Comparison of ENCODE assay signal across 19 cellular contexts in the genomic region with DNA sequence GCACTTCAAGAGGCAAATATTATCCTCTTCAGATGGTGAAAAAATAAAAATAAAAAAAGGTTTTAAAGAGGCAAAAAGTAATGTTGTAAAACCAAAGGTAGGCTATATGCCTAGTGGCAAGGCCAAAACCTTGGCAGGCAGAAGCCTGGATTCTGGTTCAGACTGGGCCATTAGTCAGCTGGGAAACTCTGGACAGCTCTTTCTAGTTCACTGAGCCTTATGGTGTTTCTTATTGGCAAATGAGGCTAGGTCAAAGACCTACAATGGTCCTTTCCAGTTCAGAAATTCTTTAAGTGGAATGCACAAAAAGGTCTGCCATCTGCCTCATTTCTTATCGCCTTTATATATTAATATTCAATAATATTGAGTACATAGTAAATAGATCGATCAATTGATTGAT. TPM values are rescaled to one million over a fixed set of nuclear protein-coding genes. Genes with fewer than 3 reads are reported as not detected.
DNase-seq lines count a peak whose midpoint lies in the region; ATAC-seq and TF ChIP-seq lines count a peak whose summit lies in the region.
"Had no signal": no experiment of that assay in that cellular context is flagged by ENCODE, and none has a peak within 500 bp of the region (broad histone marks: within the 10 kb centered on the region; RNA-seq: fewer than 3 reads in every experiment).

No MANE protein-coding gene starts in this region.

- TF ChIP-seq RAD21 in SK-N-SH (IDR thresholded peaks at IDR 0.05; ENCODE audit: low read length): no peak

- intact Hi-C loops in posterior vena cava (cut with DNase I): no loop called here

- TF ChIP-seq CTCF in SK-N-SH (IDR thresholded peaks at IDR 0.05): no peak

- TF ChIP-seq EP300 in SK-N-SH (IDR thresholded peaks at IDR 0.05; ENCODE audit: borderline replicate concordance in 1 of 2, low read depth in 1 of 2, low read length in 1 of 2): no peak

- H3K9ac ChIP-seq in SK-N-SH: no peak overlapping the region
- H3K9ac ChIP-seq: BLaER1 had no signal

- no peak overlapping the region for H3K4me3 ChIP-seq in SK-N-SH (ENCODE audit: low read depth in 2 of 2, low read length in 1 of 2)
- H3K4me3 ChIP-seq: BLaER1 had no signal

- no peaks in the 10 kb centered on the region for H3K27me3 ChIP-seq in SK-N-SH (ENCODE audit: insufficient read depth)
- H3K27me3 ChIP-seq: BE2C, BLaER1 had no signal

- no peaks in the 10 kb centered on the region for H3K79me2 ChIP-seq in SK-N-SH (ENCODE audit: insufficient read depth)

- DNase-seq in SK-N-SH: no peak
- DNase-seq in M059J (ENCODE audit: low read depth): peak; percentile 15
- DNase-seq in renal cortical epithelial cell (ENCODE audit: low read depth): peak; percentile 58
- DNase-seq in posterior vena cava (ENCODE audit: low spot score): no peak
- no peak for DNase-seq in SW480 (ENCODE audit: low spot score)
- DNase-seq: 8988T; ACHN; BE2C; C1 segment of cervical spinal cord; Caco-2; Calu3; CD4-positive, CD25-positive, alpha-beta regulatory T cell; CD8-positive, alpha-beta T cell; DMS79 treated with DMSO at 0.1 percent for 48 hours; GF-D8 had no signal

- 74% methylated on average over 2 of the region's 2 CpGs for WGBS in SK-N-SH (ENCODE audit: low lambda C conversion rate)

- H2AFZ ChIP-seq in SK-N-SH (ENCODE audit: low read depth): no peak overlapping the region

- H3K9me3 ChIP-seq in SK-N-SH: no peaks in the 10 kb centered on the region
- H3K9me3 ChIP-seq: BE2C, BLaER1, Caco-2 had no signal

- ATAC-seq in SK-N-SH treated with all-trans-retinoic acid at 6 μM for 48 hours: no peak
- ATAC-seq: CD8-positive, alpha-beta T cell had no signal

- no peaks in the 10 kb centered on the region for H4K20me1 ChIP-seq in SK-N-SH (ENCODE audit: insufficient read depth)
- H4K20me1 ChIP-seq: BLaER1 had no signal

- H3K36me3 ChIP-seq in SK-N-SH (replicated peaks in 1 of 2; ENCODE audit: control insufficient read depth in 1 of 2, insufficient read depth in 2 of 2, low read length in 1 of 2): no peaks in the 10 kb centered on the region
- H3K36me3 ChIP-seq: BLaER1 had no signal

- POLR2A ChIA-PET in SK-N-SH (lab: Yijun Ruan, JAX): no interaction called here

- H3K27ac ChIP-seq in SK-N-SH (ENCODE audit: low read depth in 2 of 2, low read length in 1 of 2): no peak overlapping the region
- H3K27ac ChIP-seq: BLaER1 had no signal

- H3K9me2 ChIP-seq in SK-N-SH: no peaks in the 10 kb centered on the region

- CTCF ChIA-PET in SK-N-SH (lab: Yijun Ruan, JAX): interaction anchor here (1.0 to 2.3 kb wide), 3 partner anchors 16 to 713 kb away, joined by 4 to 6 read pairs (median 5); no protein-coding TSS in a partner anchor

- no peaks in the 10 kb centered on the region for H3K4me1 ChIP-seq in SK-N-SH (ENCODE audit: control insufficient read depth in 1 of 2, insufficient read depth in 2 of 2, low read depth in 1 of 2, low read length in 1 of 2)
- H3K4me1 ChIP-seq: BE2C, BLaER1, Caco-2 had no signal

- H3K4me2 ChIP-seq in SK-N-SH: no peak overlapping the region
- H3K4me2 ChIP-seq: BLaER1 had no signal

- no peaks in the 10 kb centered on the region for H3F3A ChIP-seq in SK-N-SH (replicated peaks; ENCODE audit: insufficient read depth)

TF ChIP-seq in SK-N-SH, 30 proteins besides CTCF, POLR2A, EP300 and RAD21:
- no peak for TF ChIP-seq POLR2AphosphoS5 (IDR thresholded peaks at IDR 0.05; ENCODE audit: low read depth, low read length)
- no peak for TF ChIP-seq RFX5 (IDR thresholded peaks at IDR 0.05; ENCODE audit: low read length)
- TF ChIP-seq, protein P1, sequence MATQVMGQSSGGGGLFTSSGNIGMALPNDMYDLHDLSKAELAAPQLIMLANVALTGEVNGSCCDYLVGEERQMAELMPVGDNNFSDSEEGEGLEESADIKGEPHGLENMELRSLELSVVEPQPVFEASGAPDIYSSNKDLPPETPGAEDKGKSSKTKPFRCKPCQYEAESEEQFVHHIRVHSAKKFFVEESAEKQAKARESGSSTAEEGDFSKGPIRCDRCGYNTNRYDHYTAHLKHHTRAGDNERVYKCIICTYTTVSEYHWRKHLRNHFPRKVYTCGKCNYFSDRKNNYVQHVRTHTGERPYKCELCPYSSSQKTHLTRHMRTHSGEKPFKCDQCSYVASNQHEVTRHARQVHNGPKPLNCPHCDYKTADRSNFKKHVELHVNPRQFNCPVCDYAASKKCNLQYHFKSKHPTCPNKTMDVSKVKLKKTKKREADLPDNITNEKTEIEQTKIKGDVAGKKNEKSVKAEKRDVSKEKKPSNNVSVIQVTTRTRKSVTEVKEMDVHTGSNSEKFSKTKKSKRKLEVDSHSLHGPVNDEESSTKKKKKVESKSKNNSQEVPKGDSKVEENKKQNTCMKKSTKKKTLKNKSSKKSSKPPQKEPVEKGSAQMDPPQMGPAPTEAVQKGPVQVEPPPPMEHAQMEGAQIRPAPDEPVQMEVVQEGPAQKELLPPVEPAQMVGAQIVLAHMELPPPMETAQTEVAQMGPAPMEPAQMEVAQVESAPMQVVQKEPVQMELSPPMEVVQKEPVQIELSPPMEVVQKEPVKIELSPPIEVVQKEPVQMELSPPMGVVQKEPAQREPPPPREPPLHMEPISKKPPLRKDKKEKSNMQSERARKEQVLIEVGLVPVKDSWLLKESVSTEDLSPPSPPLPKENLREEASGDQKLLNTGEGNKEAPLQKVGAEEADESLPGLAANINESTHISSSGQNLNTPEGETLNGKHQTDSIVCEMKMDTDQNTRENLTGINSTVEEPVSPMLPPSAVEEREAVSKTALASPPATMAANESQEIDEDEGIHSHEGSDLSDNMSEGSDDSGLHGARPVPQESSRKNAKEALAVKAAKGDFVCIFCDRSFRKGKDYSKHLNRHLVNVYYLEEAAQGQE (IDR thresholded peaks at IDR 0.05; ENCODE audit: low read depth, low read length): peak; percentile 55; the same call in 1 of the 2 replicates

TF ChIP-seq in SK-N-SH treated with all-trans-retinoic acid at 6 μM for 48 hours, 23 proteins besides CTCF, POLR2A, EP300 and RAD21 (continues in another document):
- TF ChIP-seq ZFP3 (CRISPR knock-in tag; IDR thresholded peaks at IDR 0.05) (no peak), RARB (CRISPR knock-in tag; IDR thresholded peaks at IDR 0.05) (no peak), BACH2 (CRISPR knock-in tag; IDR thresholded peaks at IDR 0.05; ENCODE audit: borderline replicate concordance) (no peak), CSDC2 (CRISPR knock-in tag; IDR thresholded peaks at IDR 0.05) (no peak), SNAI2 (CRISPR knock-in tag; IDR thresholded peaks at IDR 0.05) (no peak)
- TF ChIP-seq, protein P2, sequence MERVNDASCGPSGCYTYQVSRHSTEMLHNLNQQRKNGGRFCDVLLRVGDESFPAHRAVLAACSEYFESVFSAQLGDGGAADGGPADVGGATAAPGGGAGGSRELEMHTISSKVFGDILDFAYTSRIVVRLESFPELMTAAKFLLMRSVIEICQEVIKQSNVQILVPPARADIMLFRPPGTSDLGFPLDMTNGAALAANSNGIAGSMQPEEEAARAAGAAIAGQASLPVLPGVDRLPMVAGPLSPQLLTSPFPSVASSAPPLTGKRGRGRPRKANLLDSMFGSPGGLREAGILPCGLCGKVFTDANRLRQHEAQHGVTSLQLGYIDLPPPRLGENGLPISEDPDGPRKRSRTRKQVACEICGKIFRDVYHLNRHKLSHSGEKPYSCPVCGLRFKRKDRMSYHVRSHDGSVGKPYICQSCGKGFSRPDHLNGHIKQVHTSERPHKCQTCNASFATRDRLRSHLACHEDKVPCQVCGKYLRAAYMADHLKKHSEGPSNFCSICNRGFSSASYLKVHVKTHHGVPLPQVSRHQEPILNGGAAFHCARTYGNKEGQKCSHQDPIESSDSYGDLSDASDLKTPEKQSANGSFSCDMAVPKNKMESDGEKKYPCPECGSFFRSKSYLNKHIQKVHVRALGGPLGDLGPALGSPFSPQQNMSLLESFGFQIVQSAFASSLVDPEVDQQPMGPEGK (CRISPR knock-in tag; IDR thresholded peaks at IDR 0.05; ENCODE audit: borderline replicate concordance): no peak
- TF ChIP-seq, protein P3, sequence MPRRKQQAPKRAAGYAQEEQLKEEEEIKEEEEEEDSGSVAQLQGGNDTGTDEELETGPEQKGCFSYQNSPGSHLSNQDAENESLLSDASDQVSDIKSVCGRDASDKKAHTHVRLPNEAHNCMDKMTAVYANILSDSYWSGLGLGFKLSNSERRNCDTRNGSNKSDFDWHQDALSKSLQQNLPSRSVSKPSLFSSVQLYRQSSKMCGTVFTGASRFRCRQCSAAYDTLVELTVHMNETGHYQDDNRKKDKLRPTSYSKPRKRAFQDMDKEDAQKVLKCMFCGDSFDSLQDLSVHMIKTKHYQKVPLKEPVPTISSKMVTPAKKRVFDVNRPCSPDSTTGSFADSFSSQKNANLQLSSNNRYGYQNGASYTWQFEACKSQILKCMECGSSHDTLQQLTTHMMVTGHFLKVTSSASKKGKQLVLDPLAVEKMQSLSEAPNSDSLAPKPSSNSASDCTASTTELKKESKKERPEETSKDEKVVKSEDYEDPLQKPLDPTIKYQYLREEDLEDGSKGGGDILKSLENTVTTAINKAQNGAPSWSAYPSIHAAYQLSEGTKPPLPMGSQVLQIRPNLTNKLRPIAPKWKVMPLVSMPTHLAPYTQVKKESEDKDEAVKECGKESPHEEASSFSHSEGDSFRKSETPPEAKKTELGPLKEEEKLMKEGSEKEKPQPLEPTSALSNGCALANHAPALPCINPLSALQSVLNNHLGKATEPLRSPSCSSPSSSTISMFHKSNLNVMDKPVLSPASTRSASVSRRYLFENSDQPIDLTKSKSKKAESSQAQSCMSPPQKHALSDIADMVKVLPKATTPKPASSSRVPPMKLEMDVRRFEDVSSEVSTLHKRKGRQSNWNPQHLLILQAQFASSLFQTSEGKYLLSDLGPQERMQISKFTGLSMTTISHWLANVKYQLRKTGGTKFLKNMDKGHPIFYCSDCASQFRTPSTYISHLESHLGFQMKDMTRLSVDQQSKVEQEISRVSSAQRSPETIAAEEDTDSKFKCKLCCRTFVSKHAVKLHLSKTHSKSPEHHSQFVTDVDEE (CRISPR knock-in tag; IDR thresholded peaks at IDR 0.05): no peak
- TF ChIP-seq, protein P4, sequence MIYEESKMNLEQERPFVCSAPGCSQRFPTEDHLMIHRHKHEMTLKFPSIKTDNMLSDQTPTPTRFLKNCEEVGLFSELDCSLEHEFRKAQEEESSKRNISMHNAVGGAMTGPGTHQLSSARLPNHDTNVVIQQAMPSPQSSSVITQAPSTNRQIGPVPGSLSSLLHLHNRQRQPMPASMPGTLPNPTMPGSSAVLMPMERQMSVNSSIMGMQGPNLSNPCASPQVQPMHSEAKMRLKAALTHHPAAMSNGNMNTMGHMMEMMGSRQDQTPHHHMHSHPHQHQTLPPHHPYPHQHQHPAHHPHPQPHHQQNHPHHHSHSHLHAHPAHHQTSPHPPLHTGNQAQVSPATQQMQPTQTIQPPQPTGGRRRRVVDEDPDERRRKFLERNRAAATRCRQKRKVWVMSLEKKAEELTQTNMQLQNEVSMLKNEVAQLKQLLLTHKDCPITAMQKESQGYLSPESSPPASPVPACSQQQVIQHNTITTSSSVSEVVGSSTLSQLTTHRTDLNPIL (CRISPR knock-in tag; IDR thresholded peaks at IDR 0.05; ENCODE audit: low read depth): no peak

RNA-seq across cellular contexts. Expression of a gene that starts 44.6 kb away (rescaled TPM):
- polyA plus RNA-seq in SK-N-SH (2012; rRNA removed): 1.1 and 2.0 TPM in 2 replicates
- 1.2 and 1.4 TPM in 2 replicates for polyA plus RNA-seq in SK-N-SH (2012; cell fraction: cytosol; rRNA removed)
- 1.9 and 2.7 TPM in 2 replicates for polyA plus RNA-seq in SK-N-SH (2012; cell fraction: nucleus; rRNA removed)
- 1.6 and 3.4 TPM in 2 replicates for total RNA-seq in M059J (2014; rRNA removed; shearing (Covaris generic))
- 5.4 and 5.7 TPM in 2 replicates for total RNA-seq in renal cortical epithelial cell
- 10 to 100 TPM; 38.0 to 53.4 TPM for total RNA-seq in posterior vena cava
- total RNA-seq: A673; CD4-positive, CD25-positive, alpha-beta regulatory T cell; CD8-positive, alpha-beta T cell had no signal
- polyA plus RNA-seq: CD14-positive monocyte; CD4-positive, CD25-positive, alpha-beta regulatory T cell had no signal

Comparison
In these comparisons a context has a peak if more than half of its experiments do, and no peak if none do; other contexts are left out.
1. DNase-seq: peak in M059J (single experiment) and renal cortical epithelial cell (single experiment); none in SK-N-SH (single experiment), posterior vena cava (single experiment) and SW480 (single experiment).